8 cellular contexts compared by ENCODE assay signal in genomic region chr19:37817180-37817911, GRCh38. TPM values are rescaled to one million over a fixed set of nuclear protein-coding genes. Genes with fewer than 3 reads are reported as not detected.
DNase-seq lines count a peak whose midpoint lies in the region; ATAC-seq and TF ChIP-seq lines count a peak whose summit lies in the region.

No MANE protein-coding gene starts in this region.

- CTCF ChIA-PET in BJ (lab: Yijun Ruan, JAX) = no interaction called here

- no peak overlapping the region for H3K14ac ChIP-seq in trophoblast cell (ENCODE audit: low read length)

- no peak overlapping the region for H4K91ac ChIP-seq in trophoblast cell (ENCODE audit: low read depth, low read length)

- no peaks in the 10 kb centered on the region for H3K79me2 ChIP-seq in trophoblast cell (ENCODE audit: control insufficient read depth, insufficient read depth, low read length, poor library complexity)

- no peaks in the 10 kb centered on the region for H3K79me1 ChIP-seq in trophoblast cell (ENCODE audit: low read length)

- H3K23ac ChIP-seq in trophoblast cell (ENCODE audit: low read length) = no peak overlapping the region

- no peak overlapping the region for H2BK12ac ChIP-seq in trophoblast cell (ENCODE audit: low read length)

- H3K27me3 ChIP-seq in BJ (ENCODE audit: control insufficient read depth, insufficient read depth, low read length) (no peaks in the 10 kb centered on the region), adipocyte (replicated peaks; ENCODE audit: control insufficient read depth, insufficient read depth, low read length) (peaks cover 4% of the 10 kb centered on the region), trophoblast cell (ENCODE audit: insufficient read depth, low read length) (no peaks in the 10 kb centered on the region)

- H3K18ac ChIP-seq in trophoblast cell (ENCODE audit: low read length) = no peak overlapping the region

- H2AFZ ChIP-seq in trophoblast cell (ENCODE audit: insufficient read depth, low read length, poor library complexity) = peak overlapping the region; percentile 72

- no peak overlapping the region for H2BK120ac ChIP-seq in trophoblast cell (ENCODE audit: insufficient read depth, low read length, poor library complexity)

- H3K9me3 ChIP-seq in adipocyte (ENCODE audit: control insufficient read depth, low read length) (peaks cover 41% of the 10 kb centered on the region), trophoblast cell (ENCODE audit: insufficient read depth, low read depth, low read length) (peaks cover 14% of the 10 kb centered on the region)

- no peak overlapping the region for H4K12ac ChIP-seq in trophoblast cell (ENCODE audit: low read depth, low read length)

- peak overlapping the region; percentile 64 for H3K4me2 ChIP-seq in trophoblast cell (ENCODE audit: low read length)

- H2AK5ac ChIP-seq in trophoblast cell (ENCODE audit: low read length) = no peak overlapping the region

- peak overlapping the region; percentile 49 for H3K4me3 ChIP-seq in BJ (ENCODE audit: low read depth, low read length)
- peak overlapping the region; percentile 66 for H3K4me3 ChIP-seq in adipocyte (ENCODE audit: low read length)
- peak overlapping the region; percentile 62 for H3K4me3 ChIP-seq in trophoblast cell (ENCODE audit: low read depth, low read length)

- POLR2A ChIA-PET in BJ (lab: Charles Lee) = no interaction called here

- DNase-seq in BJ (ENCODE audit: low read depth) = no peak
- peak; percentile 48 for DNase-seq in NCI-H2029 (lab: John Stamatoyannopoulos, UW)
- DNase-seq in adipocyte (ENCODE audit: low read depth) = peak; percentile 70
- peak; percentile 92 for DNase-seq in left ventricle myocardium superior
- DNase-seq in trophoblast cell = peak; percentile 28 to 54
- DNase-seq in GM13977 (ENCODE audit: low spot score) = no peak
- DNase-seq in epidermal melanocyte (ENCODE audit: insufficient read length, low spot score) = no peak

- ATAC-seq in left ventricle myocardium superior = peak; percentile 98
- no peak for ATAC-seq in GM19351 (IDR thresholded peaks at IDR 0.05; ENCODE audit: unreplicated experiment)

- intact Hi-C loops in left ventricle myocardium superior (cut with micrococcal nuclease) = no loop called here

- H4K8ac ChIP-seq in trophoblast cell (ENCODE audit: low read depth, low read length) = peak overlapping the region; percentile 16

- no peak overlapping the region for H3K27ac ChIP-seq in trophoblast cell (ENCODE audit: low read depth, low read length)

- H3K36me3 ChIP-seq in BJ (ENCODE audit: control insufficient read depth, insufficient read depth, low read length) (no peaks in the 10 kb centered on the region), adipocyte (ENCODE audit: control insufficient read depth, insufficient read depth, low read length, severe bottlenecking) (no peaks in the 10 kb centered on the region), trophoblast cell (ENCODE audit: control insufficient read depth in 1 of 2, insufficient read depth in 2 of 2, low read length in 2 of 2) (peaks cover 0 to 1% of the 10 kb centered on the region in 2 experiments)

- H3K4me1 ChIP-seq in adipocyte (ENCODE audit: control insufficient read depth, insufficient read depth, low read length) = no peaks in the 10 kb centered on the region
- H3K4me1 ChIP-seq in trophoblast cell (ENCODE audit: control insufficient read depth in 1 of 2, insufficient read depth in 2 of 2, low read length in 2 of 2) = no peaks in the 10 kb centered on the region

- no peak overlapping the region for H2BK5ac ChIP-seq in trophoblast cell (ENCODE audit: low read depth, low read length, poor library complexity)

- H3K9ac ChIP-seq in adipocyte (ENCODE audit: low read length) (no peak overlapping the region), trophoblast cell (ENCODE audit: low read length) (no peak overlapping the region)

- no peak for TF ChIP-seq CTCF in BJ (IDR thresholded peaks at IDR 0.05; ENCODE audit: insufficient read depth, low read depth, low read length)
- TF ChIP-seq CTCF in GM13977 (IDR thresholded peaks at IDR 0.05; ENCODE audit: extremely low read depth, insufficient read depth, missing control alignments) = no peak

- no CpG with 5 or more reads among the region's 60 CpGs for WGBS in trophoblast cell (ENCODE audit: extremely low coverage, insufficient coverage, insufficient read length)

- in situ Hi-C loops in GM13977 (cut with MboI; ENCODE audit: low pct_unique_long_range_greater_than_20kb, low sequenced_read_pairs, unreplicated experiment) = no loop called here

- no peak overlapping the region for H3K4ac ChIP-seq in trophoblast cell (ENCODE audit: low read depth, low read length)

RNA-seq across cellular contexts. Expression of gene ZNF573, which starts 38.0 kb away (rescaled TPM):
- 0.90 and 3.3 TPM in 2 replicates for polyA plus RNA-seq in BJ (2011; rRNA removed)
- polyA minus RNA-seq in BJ (2011; rRNA and poly(A)+ RNA removed) = 2.9 and 3.6 TPM in 2 replicates
- 10.7 TPM for total RNA-seq in left ventricle myocardium superior
- 2.5 and 3.8 TPM in 2 replicates for polyA plus RNA-seq in trophoblast cell (2013)

Comparison
In these comparisons a context has a peak if more than half of its experiments do, and no peak if none do; other contexts are left out.
1. DNase-seq: peak in NCI-H2029 (single experiment), adipocyte (single experiment), left ventricle myocardium superior (single experiment) and trophoblast cell (2 of 2); none in BJ (single experiment), GM13977 (single experiment) and epidermal melanocyte (single experiment).
2. Peak in every context shown above with its lines, with median percentiles within 50 percentile points of each other: H3K4me3 ChIP-seq.